ENCODE assay signal across 14 cellular contexts in the genomic region with DNA sequence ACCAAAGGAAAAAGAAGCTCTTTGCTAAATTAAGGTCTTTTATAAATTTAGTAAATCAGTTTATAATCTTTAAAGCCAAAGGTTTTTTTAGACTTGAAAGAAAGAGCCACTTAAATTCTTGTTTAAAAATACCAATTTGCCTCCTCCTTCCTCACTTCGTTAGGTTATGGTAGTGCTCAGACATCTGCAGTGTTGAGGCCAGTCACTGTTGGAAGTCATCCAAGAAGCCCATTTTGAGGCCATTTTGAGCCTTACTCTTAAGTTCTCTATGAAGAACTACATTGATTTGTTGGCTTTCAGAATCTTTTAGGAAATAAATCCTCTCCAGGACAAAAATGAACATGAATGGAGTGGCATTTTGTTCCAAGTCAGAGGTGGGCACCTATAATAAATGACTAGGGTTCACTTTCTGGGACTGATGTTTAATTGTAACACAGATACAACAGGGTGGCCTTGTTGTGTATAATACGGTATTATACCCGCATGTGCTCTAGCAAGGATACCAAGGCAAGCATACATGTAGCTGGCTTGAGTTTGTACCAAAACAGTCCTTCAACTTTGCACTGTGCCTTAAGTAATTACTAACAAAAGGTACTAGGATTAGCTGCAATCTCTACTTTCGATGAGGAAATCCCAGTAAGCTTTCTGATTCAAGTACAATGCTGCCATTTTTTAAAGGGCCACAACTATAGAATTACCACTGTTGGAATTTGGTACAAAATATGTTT. TPM values are rescaled to one million over a fixed set of nuclear protein-coding genes. Genes with fewer than 3 reads are reported as not detected.
DNase-seq lines count a peak whose midpoint lies in the region; ATAC-seq and TF ChIP-seq lines count a peak whose summit lies in the region.
"Had no signal": no experiment of that assay in that cellular context is flagged by ENCODE, and none has a peak within 500 bp of the region (broad histone marks: within the 10 kb centered on the region; RNA-seq: fewer than 3 reads in every experiment).

No MANE protein-coding gene starts in this region.

- peak; percentile 42 for DNase-seq in BE2C
- DNase-seq in G401 (ENCODE audit: low spot score), result peak; percentile 34
- DNase-seq in NCI-H446 treated with DMSO at 0.1 percent for 48 hours (lab: John Stamatoyannopoulos, UW), result peak; percentile 1
- DNase-seq in cerebellar cortex (ENCODE audit: low spot score), result peak; percentile 22
- no peak for DNase-seq in COLO829 (ENCODE audit: low spot score)
- DNase-seq: activated effector memory CD4-positive, alpha-beta T cell treated with Interleukin-2 at 50 U/mL for 16 hours; DMS153; retina had no signal

- H3K9me3 ChIP-seq in BE2C, result no peaks in the 10 kb centered on the region

- no peak overlapping the region for H3K4me3 ChIP-seq in BE2C (ENCODE audit: low read depth, low read length)
- H3K4me3 ChIP-seq: coronary artery, neural progenitor cell had no signal

- in situ Hi-C loops in G401 (cut with HindIII; ENCODE audit: low sequenced_read_pairs), result no loop called here

- no peak for ATAC-seq in HG03280 (IDR thresholded peaks at IDR 0.05; ENCODE audit: unreplicated experiment)
- no peak for ATAC-seq in GM19455 (IDR thresholded peaks at IDR 0.05; ENCODE audit: unreplicated experiment)
- ATAC-seq in HG02623 (IDR thresholded peaks at IDR 0.05; ENCODE audit: unreplicated experiment), result no peak
- ATAC-seq: WTC11 had no signal

- H3K4me1 ChIP-seq in BE2C, result peaks cover 10% of the 10 kb centered on the region
- H3K4me1 ChIP-seq: neural progenitor cell had no signal

- no peaks in the 10 kb centered on the region for H3K27me3 ChIP-seq in BE2C
- H3K27me3 ChIP-seq: neural progenitor cell had no signal

- no peak for TF ChIP-seq CTCF in BE2C (IDR thresholded peaks at IDR 0.05; ENCODE audit: low read depth, low read length)

- H3K36me3 ChIP-seq in BE2C, result no peaks in the 10 kb centered on the region; the same call in 1 of the 2 replicates
- H3K36me3 ChIP-seq: neural progenitor cell had no signal

RNA-seq across cellular contexts. Expression of a gene that starts 22.8 kb away (rescaled TPM):
- not detected for polyA plus RNA-seq in BE2C (2012; ENCODE audit: insufficient read depth, insufficient read length, low read depth)
- 20.2 and 25.2 TPM in 2 replicates for total RNA-seq in G401 (2014; rRNA removed; shearing (Covaris generic))
